Comparison of ENCODE assay signal across 24 cellular contexts in genomic region chr10:8104005-8104404, GRCh38. TPM values are rescaled to one million over a fixed set of nuclear protein-coding genes. Genes with fewer than 3 reads are reported as not detected.
"Had no signal": no experiment of that assay in that cellular context is flagged by ENCODE, and none has a peak within 500 bp of the region (broad histone marks: within the 10 kb centered on the region; RNA-seq: fewer than 3 reads in every experiment).

No MANE protein-coding gene starts in this region.

- H3K4me1 Mint-ChIP-seq: brain had no signal

- H3K27me3 Mint-ChIP-seq: activated CD4-positive, alpha-beta memory T cell treated with anti-CD3 and anti-CD28 coated beads for 36 hours; activated naive CD8-positive, alpha-beta T cell had no signal

- ATAC-seq: activated CD4-positive, CD25-positive, alpha-beta regulatory T cell treated with anti-CD3 and anti-CD28 coated beads, Interleukin-2, amount 50 U/mL, for 24 hours; activated T-cell treated with anti-CD3 and anti-CD28 coated beads, Interleukin-2, amount 50 U/mL, for 72 hours; gastroesophageal sphincter; left cardiac atrium; pancreas; sciatic nerve had no signal

- H3K9me3 Mint-ChIP-seq: activated CD4-positive, alpha-beta memory T cell treated with anti-CD3 and anti-CD28 coated beads for 36 hours; activated CD4-positive, alpha-beta T cell treated with anti-CD3 and anti-CD28 coated beads, Interleukin-2, amount 10 ng/mL, durations not matched to agents 24 days and 14 days; activated T-cell treated with anti-CD3 and anti-CD28 coated beads, Interleukin-2, amount 50 U/mL, for 72 hours had no signal

- H3K36me3 Mint-ChIP-seq: activated CD4-positive, alpha-beta memory T cell treated with anti-CD3 and anti-CD28 coated beads for 36 hours; brain had no signal

- DNase-seq: activated CD4-positive, alpha-beta memory T cell treated with anti-CD3 and anti-CD28 coated beads for 36 hours; activated CD4-positive, alpha-beta T cell treated with anti-CD3 and anti-CD28 coated beads, Interleukin-2, amount 10 ng/mL, durations not matched to agents 24 days and 14 days; activated effector memory CD4-positive, alpha-beta T cell treated with Interleukin-2 at 50 U/mL for 16 hours; activated naive CD4-positive, alpha-beta T cell treated with Interleukin-2 at 50 U/mL for 16 hours; activated T-cell treated with anti-CD3 and anti-CD28 coated beads, Interleukin-2, amount 50 U/mL, for 72 hours; cerebellar nuclear complex; colonic mucosa; effector CD8-positive, alpha-beta T cell; left cardiac atrium; mammary epithelial cell; pancreas; retina; stimulated activated CD4-positive, alpha-beta T cell treated with anti-CD3 and anti-CD28 coated beads, Interleukin-12 subunit alpha, Interleukin-12 subunit beta, amount 100 ng/mL, for 4 hours; stimulated activated CD4-positive, alpha-beta T cell treated with anti-CD3 and anti-CD28 coated beads, Interleukin-4, amount 100 ng/mL, for 1 hour; T-helper 9 cell; tibial artery; WERI-Rb-1 had no signal

- H3K4me3 Mint-ChIP-seq: activated CD4-positive, alpha-beta memory T cell treated with anti-CD3 and anti-CD28 coated beads for 36 hours; activated CD4-positive, alpha-beta T cell treated with anti-CD3 and anti-CD28 coated beads, Interleukin-2, amount 10 ng/mL, durations not matched to agents 24 days and 14 days; activated naive CD8-positive, alpha-beta T cell; activated T-cell treated with anti-CD3 and anti-CD28 coated beads, Interleukin-2, amount 50 U/mL, for 72 hours; brain; T-helper 1 cell treated with Interleukin-12 subunit alpha and Interleukin-12 subunit beta and Interleukin-4 antibody, amounts not matched to agents 30 μg/mL and 1 μg/mL, for 36 hours had no signal

- H3K27ac Mint-ChIP-seq: activated CD4-positive, alpha-beta memory T cell treated with anti-CD3 and anti-CD28 coated beads for 36 hours; activated CD4-positive, alpha-beta T cell treated with anti-CD3 and anti-CD28 coated beads, Interleukin-2, amount 10 ng/mL, durations not matched to agents 24 days and 14 days; activated naive CD8-positive, alpha-beta T cell; activated T-cell treated with anti-CD3 and anti-CD28 coated beads, Interleukin-2, amount 50 U/mL, for 72 hours; brain; T-helper 1 cell treated with Interleukin-12 subunit alpha and Interleukin-12 subunit beta and Interleukin-4 antibody, amounts not matched to agents 30 μg/mL and 1 μg/mL, for 36 hours had no signal

RNA-seq across cellular contexts. Expression of gene GATA3, which starts 49.5 kb away (rescaled TPM):
- total RNA-seq: ascending aorta had no signal
